In the genomic region with DNA sequence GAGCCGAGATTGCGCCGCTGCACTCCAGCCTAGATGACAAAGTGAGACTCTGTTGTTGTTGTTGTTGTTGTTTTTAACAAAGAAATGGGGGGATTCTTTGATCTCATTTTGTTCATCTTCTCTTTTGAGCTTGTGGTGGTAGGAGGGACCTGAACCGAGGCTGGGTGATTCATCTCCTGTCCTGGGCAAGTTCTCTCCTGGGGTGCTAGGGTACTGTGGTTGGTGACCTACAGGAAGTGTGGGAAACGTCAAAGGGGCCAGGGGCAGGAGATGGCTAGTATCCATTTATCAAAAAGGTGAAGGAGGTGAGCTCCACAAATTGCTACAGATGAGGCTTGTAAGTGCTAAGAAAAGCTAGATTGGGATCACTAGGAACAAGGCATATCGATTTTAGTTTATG, we compare ENCODE assay signal across 17 cellular contexts. TPM values are rescaled to one million over a fixed set of nuclear protein-coding genes. Genes with fewer than 3 reads are reported as not detected.
A peak's percentile ranks its signal among the peaks of the same experiment; 100 is the strongest.
DNase-seq lines count a peak whose midpoint lies in the region; ATAC-seq lines count a peak whose summit lies in the region.
"Had no signal": no experiment of that assay in that cellular context is flagged by ENCODE, and none has a peak within 500 bp of the region (broad histone marks: within the 10 kb centered on the region; RNA-seq: fewer than 3 reads in every experiment).

No MANE protein-coding gene starts in this region.

- H3K27me3 Mint-ChIP-seq in activated T-cell treated with anti-CD3 and anti-CD28 coated beads, Interleukin-2, amount 50 U/mL, for 72 hours (ENCODE audit: low read depth): no peaks in the 10 kb centered on the region
- H3K27me3 Mint-ChIP-seq in T-helper 2 cell treated with Interferon-gamma antibody and Interleukin-4, amounts not matched to agents 5 μg/mL and 100 μg/mL, for 36 hours (ENCODE audit: low read depth): no peaks in the 10 kb centered on the region
- H3K27me3 Mint-ChIP-seq in effector memory CD8-positive, alpha-beta T cell: no peaks in the 10 kb centered on the region
- H3K27me3 Mint-ChIP-seq: activated naive CD4-positive, alpha-beta T cell treated with anti-CD3 and anti-CD28 coated beads, Interleukin-2, amount 10 ng/mL, durations not matched to agents 7 days and 5 days had no signal

- peaks cover 44% of the 10 kb centered on the region for H3K4me1 Mint-ChIP-seq in activated T-cell treated with anti-CD3 and anti-CD28 coated beads, Interleukin-2, amount 50 U/mL, for 72 hours (ENCODE audit: low read depth)
- peaks cover 57% of the 10 kb centered on the region for H3K4me1 Mint-ChIP-seq in T-helper 2 cell treated with Interferon-gamma antibody and Interleukin-4, amounts not matched to agents 5 μg/mL and 100 μg/mL, for 36 hours (ENCODE audit: low read depth)
- H3K4me1 Mint-ChIP-seq in effector memory CD8-positive, alpha-beta T cell (ENCODE audit: low read depth in 2 of 2): peaks cover 20% of the 10 kb centered on the region in 2 donors

- H3K27ac Mint-ChIP-seq in activated T-cell treated with anti-CD3 and anti-CD28 coated beads, Interleukin-2, amount 50 U/mL, for 72 hours: peak overlapping the region; percentile 5
- H3K27ac Mint-ChIP-seq in T-helper 2 cell treated with Interferon-gamma antibody and Interleukin-4, amounts not matched to agents 5 μg/mL and 100 μg/mL, for 36 hours: peak overlapping the region; percentile 90
- H3K27ac Mint-ChIP-seq in effector memory CD8-positive, alpha-beta T cell: peak overlapping the region; percentile 70 to 88
- H3K27ac Mint-ChIP-seq: activated naive CD4-positive, alpha-beta T cell treated with anti-CD3 and anti-CD28 coated beads, Interleukin-2, amount 10 ng/mL, durations not matched to agents 7 days and 5 days had no signal

- peak overlapping the region; percentile 45 to 56 for H3K4me3 Mint-ChIP-seq in activated T-cell treated with anti-CD3 and anti-CD28 coated beads, Interleukin-2, amount 50 U/mL, for 72 hours
- H3K4me3 Mint-ChIP-seq in T-helper 2 cell treated with Interferon-gamma antibody and Interleukin-4, amounts not matched to agents 5 μg/mL and 100 μg/mL, for 36 hours: peak overlapping the region; percentile 71
- H3K4me3 Mint-ChIP-seq in effector memory CD8-positive, alpha-beta T cell: no peak overlapping the region
- H3K4me3 Mint-ChIP-seq: activated naive CD4-positive, alpha-beta T cell treated with anti-CD3 and anti-CD28 coated beads, Interleukin-2, amount 10 ng/mL, durations not matched to agents 7 days and 5 days had no signal

- DNase-seq in activated T-cell treated with anti-CD3 and anti-CD28 coated beads, Interleukin-2, amount 50 U/mL, for 72 hours: peak; percentile 33 to 37
- no peak for DNase-seq in activated T-cell treated with anti-CD3 and anti-CD28 coated beads for 4 hours
- peak; percentile 57 for DNase-seq in T-helper 2 cell treated with Interferon-gamma antibody and Interleukin-4, amounts not matched to agents 5 μg/mL and 100 μg/mL, for 36 hours (ENCODE audit: low spot score)
- no peak for DNase-seq in effector memory CD8-positive, alpha-beta T cell
- no peak for DNase-seq in effector CD8-positive, alpha-beta T cell (lab: John Stamatoyannopoulos, UW)
- DNase-seq: activated naive CD4-positive, alpha-beta T cell treated with anti-CD3 and anti-CD28 coated beads, Interleukin-2, amount 10 ng/mL, durations not matched to agents 7 days and 5 days; central memory CD4-positive, alpha-beta T cell; HCEC 1CT; heart right ventricle; NCI-H2029; NCI-H774; pancreas; small intestine; T-helper 9 cell had no signal

- peaks cover 3 to 12% of the 10 kb centered on the region in 2 donors for H3K36me3 Mint-ChIP-seq in activated T-cell treated with anti-CD3 and anti-CD28 coated beads, Interleukin-2, amount 50 U/mL, for 72 hours (ENCODE audit: insufficient read depth in 2 of 2)
- peaks cover 18% of the 10 kb centered on the region for H3K36me3 Mint-ChIP-seq in T-helper 2 cell treated with Interferon-gamma antibody and Interleukin-4, amounts not matched to agents 5 μg/mL and 100 μg/mL, for 36 hours (ENCODE audit: low read depth)
- H3K36me3 Mint-ChIP-seq in effector memory CD8-positive, alpha-beta T cell (ENCODE audit: insufficient read depth): peaks cover 3% of the 10 kb centered on the region

- ATAC-seq in activated T-cell treated with anti-CD3 and anti-CD28 coated beads, Interleukin-2, amount 50 U/mL, for 72 hours (replicated peaks in 1 of 2): peak; percentile 82 to 90
- no peak for ATAC-seq in effector memory CD8-positive, alpha-beta T cell (replicated peaks)
- ATAC-seq in HG02970 (IDR thresholded peaks at IDR 0.05; ENCODE audit: low FRiP score, unreplicated experiment): no peak
- ATAC-seq in GM19452 (IDR thresholded peaks at IDR 0.05; ENCODE audit: unreplicated experiment): no peak
- ATAC-seq in HG02938 (IDR thresholded peaks at IDR 0.05; ENCODE audit: unreplicated experiment): no peak
- ATAC-seq: heart right ventricle, pancreas had no signal

- no peaks in the 10 kb centered on the region for H3K9me3 Mint-ChIP-seq in activated T-cell treated with anti-CD3 and anti-CD28 coated beads, Interleukin-2, amount 50 U/mL, for 72 hours
- H3K9me3 Mint-ChIP-seq in T-helper 2 cell treated with Interferon-gamma antibody and Interleukin-4, amounts not matched to agents 5 μg/mL and 100 μg/mL, for 36 hours: no peaks in the 10 kb centered on the region
- H3K9me3 Mint-ChIP-seq in effector memory CD8-positive, alpha-beta T cell: no peaks in the 10 kb centered on the region
- H3K9me3 Mint-ChIP-seq: activated naive CD4-positive, alpha-beta T cell treated with anti-CD3 and anti-CD28 coated beads, Interleukin-2, amount 10 ng/mL, durations not matched to agents 7 days and 5 days had no signal

RNA-seq across cellular contexts. Expression of gene PPCDC, which starts 14.3 kb away (rescaled TPM):
- 10 to 100 TPM; 29.6 to 29.7 TPM for total RNA-seq in activated T-cell treated with anti-CD3 and anti-CD28 coated beads, Interleukin-2, amount 50 U/mL, for 72 hours

RNA-seq across cellular contexts. Expression of gene SCAMP5, which starts 42.3 kb away (rescaled TPM):
- 1 to 10 TPM in 1 of 2 donors, under 1 TPM in 1; 0.31 to 1.2 TPM for total RNA-seq in activated T-cell treated with anti-CD3 and anti-CD28 coated beads, Interleukin-2, amount 50 U/mL, for 72 hours

Comparison
In these comparisons a context has a peak if more than half of its experiments do, and no peak if none do; other contexts are left out.
1. DNase-seq: peak in activated T-cell treated with anti-CD3 and anti-CD28 coated beads, Interleukin-2, amount 50 U/mL, for 72 hours (2 of 2) and T-helper 2 cell treated with Interferon-gamma antibody and Interleukin-4, amounts not matched to agents 5 μg/mL and 100 μg/mL, for 36 hours (single experiment); none in activated T-cell treated with anti-CD3 and anti-CD28 coated beads for 4 hours (single experiment), effector memory CD8-positive, alpha-beta T cell (0 of 3) and effector CD8-positive, alpha-beta T cell (single experiment).
2. ATAC-seq: peak in activated T-cell treated with anti-CD3 and anti-CD28 coated beads, Interleukin-2, amount 50 U/mL, for 72 hours (2 of 2); none in effector memory CD8-positive, alpha-beta T cell (single experiment), HG02970 (single experiment), GM19452 (single experiment) and HG02938 (single experiment).
3. H3K27ac Mint-ChIP-seq: peak in every context shown above with its lines; median percentile 90 in T-helper 2 cell treated with Interferon-gamma antibody and Interleukin-4, amounts not matched to agents 5 μg/mL and 100 μg/mL, for 36 hours; 79 in effector memory CD8-positive, alpha-beta T cell; 5 in activated T-cell treated with anti-CD3 and anti-CD28 coated beads, Interleukin-2, amount 50 U/mL, for 72 hours.
4. H3K4me3 Mint-ChIP-seq: peak in activated T-cell treated with anti-CD3 and anti-CD28 coated beads, Interleukin-2, amount 50 U/mL, for 72 hours (2 of 2) and T-helper 2 cell treated with Interferon-gamma antibody and Interleukin-4, amounts not matched to agents 5 μg/mL and 100 μg/mL, for 36 hours (single experiment); none in effector memory CD8-positive, alpha-beta T cell (0 of 2).